In genomic region chr6:84583784-84584183, GRCh38 we compare ENCODE assay signal across 28 cellular contexts.
DNase-seq lines count a peak whose midpoint lies in the region; ATAC-seq and TF ChIP-seq lines count a peak whose summit lies in the region.
"Had no signal": no experiment of that assay in that cellular context is flagged by ENCODE, and none has a peak within 500 bp of the region (broad histone marks: within the 10 kb centered on the region; RNA-seq: fewer than 3 reads in every experiment).

No MANE protein-coding gene starts in this region.

- in situ Hi-C loops in astrocyte of the spinal cord (cut with HindIII; ENCODE audit: low sequenced_read_pairs), result no loop called here
- in situ Hi-C loops in ACHN (cut with HindIII; ENCODE audit: low pct_ligation_motif_present, low pct_unique_long_range_greater_than_20kb, low sequenced_read_pairs), result no loop called here

- no peak for ATAC-seq in GM18519 (IDR thresholded peaks at IDR 0.05; ENCODE audit: low FRiP score, unreplicated experiment)
- ATAC-seq: body of pancreas, esophagus mucosa, psoas muscle had no signal

- no peak overlapping the region for H3K4me3 Mint-ChIP-seq in activated naive CD4-positive, alpha-beta T cell treated with anti-CD3 and anti-CD28 coated beads for 36 hours
- H3K4me3 Mint-ChIP-seq: activated CD4-positive, alpha-beta memory T cell treated with anti-CD3 and anti-CD28 coated beads, Interleukin-2, amount 10 ng/mL, durations not matched to agents 7 days and 5 days; activated naive CD8-positive, alpha-beta T cell treated with anti-CD3 and anti-CD28 coated beads, Interleukin-2, amount 10 ng/mL, durations not matched to agents 7 days and 5 days; CD8-positive, alpha-beta memory T cell had no signal

- peak in 2 of 3 experiments; percentile 1 to 40 for DNase-seq in NCI-H1417 (lab: John Stamatoyannopoulos, UW)
- DNase-seq in NCI-H1417 treated with DMSO at 0.1 percent for 48 hours (lab: John Stamatoyannopoulos, UW), result no peak
- DNase-seq in astrocyte of the spinal cord (ENCODE audit: low read depth, low spot score), result peak; percentile 37
- DNase-seq in kidney epithelial cell (ENCODE audit: low read depth), result peak; percentile 79
- no peak for DNase-seq in T-helper 1 cell
- no peak for DNase-seq in activated naive CD4-positive, alpha-beta T cell treated with anti-CD3 and anti-CD28 coated beads for 36 hours
- DNase-seq in ACHN, result no peak
- DNase-seq: activated CD4-positive, alpha-beta memory T cell treated with anti-CD3 and anti-CD28 coated beads, Interleukin-2, amount 10 ng/mL, durations not matched to agents 7 days and 5 days; activated CD4-positive, CD25-positive, alpha-beta regulatory T cell treated with anti-CD3 and anti-CD28 coated beads, Interleukin-2, amount 50 U/mL, for 72 hours; activated effector memory CD4-positive, alpha-beta T cell treated with Interleukin-2 at 50 U/mL for 16 hours; activated naive CD8-positive, alpha-beta T cell treated with anti-CD3 and anti-CD28 coated beads, Interleukin-2, amount 10 ng/mL, durations not matched to agents 7 days and 5 days; AML-193; body of pancreas; CD8-positive, alpha-beta memory T cell; DMS153; effector memory CD4-positive, alpha-beta T cell; GF-D8; H7; Karpas-422; NCI-H2029 treated with DMSO at 0.1 percent for 48 hours; NCI-H226; NCI-H748 treated with DMSO at 0.1 percent for 48 hours; psoas muscle; SHP77 treated with DMSO at 0.1 percent for 48 hours; transverse colon had no signal

- intact Hi-C loops in activated naive CD4-positive, alpha-beta T cell treated with anti-CD3 and anti-CD28 coated beads for 36 hours (cut with micrococcal nuclease), result no loop called here

- peaks cover 4% of the 10 kb centered on the region for H3K4me1 Mint-ChIP-seq in activated naive CD4-positive, alpha-beta T cell treated with anti-CD3 and anti-CD28 coated beads for 36 hours (ENCODE audit: low read depth)

- no peak overlapping the region for H3K4me3 ChIP-seq in astrocyte of the spinal cord (ENCODE audit: low read depth, low read length)
- no peak overlapping the region for H3K4me3 ChIP-seq in kidney epithelial cell (ENCODE audit: low read depth, low read length)
- H3K4me3 ChIP-seq: body of pancreas, lung, psoas muscle, transverse colon had no signal

- no peak overlapping the region for H3K27ac Mint-ChIP-seq in activated naive CD4-positive, alpha-beta T cell treated with anti-CD3 and anti-CD28 coated beads for 36 hours
- H3K27ac Mint-ChIP-seq: activated CD4-positive, alpha-beta memory T cell treated with anti-CD3 and anti-CD28 coated beads, Interleukin-2, amount 10 ng/mL, durations not matched to agents 7 days and 5 days; activated naive CD8-positive, alpha-beta T cell treated with anti-CD3 and anti-CD28 coated beads, Interleukin-2, amount 10 ng/mL, durations not matched to agents 7 days and 5 days; CD8-positive, alpha-beta memory T cell had no signal

- peaks cover 4% of the 10 kb centered on the region for H3K9me3 Mint-ChIP-seq in activated naive CD4-positive, alpha-beta T cell treated with anti-CD3 and anti-CD28 coated beads for 36 hours
- H3K9me3 Mint-ChIP-seq: CD8-positive, alpha-beta memory T cell had no signal

- H3K27me3 ChIP-seq in kidney epithelial cell (ENCODE audit: control insufficient read depth, insufficient read depth, low read length), result no peaks in the 10 kb centered on the region
- H3K27me3 ChIP-seq: body of pancreas, transverse colon had no signal

- H3K36me3 Mint-ChIP-seq in activated naive CD4-positive, alpha-beta T cell treated with anti-CD3 and anti-CD28 coated beads for 36 hours (ENCODE audit: low read depth), result no peaks in the 10 kb centered on the region
- H3K36me3 Mint-ChIP-seq: CD8-positive, alpha-beta memory T cell had no signal

- no peaks in the 10 kb centered on the region for H3K27me3 Mint-ChIP-seq in activated naive CD4-positive, alpha-beta T cell treated with anti-CD3 and anti-CD28 coated beads for 36 hours (ENCODE audit: low read depth)
- H3K27me3 Mint-ChIP-seq: activated CD4-positive, alpha-beta memory T cell treated with anti-CD3 and anti-CD28 coated beads, Interleukin-2, amount 10 ng/mL, durations not matched to agents 7 days and 5 days; CD8-positive, alpha-beta memory T cell had no signal

- TF ChIP-seq CTCF in astrocyte of the spinal cord (IDR thresholded peaks at IDR 0.05; ENCODE audit: low read depth, low read length) (no peak), kidney epithelial cell (IDR thresholded peaks at IDR 0.05; ENCODE audit: insufficient read depth, low read length, poor library complexity, severe bottlenecking) (no peak)

- no peaks in the 10 kb centered on the region for H3K36me3 ChIP-seq in kidney epithelial cell (ENCODE audit: control insufficient read depth, insufficient read depth, low read length)
- H3K36me3 ChIP-seq: transverse colon had no signal

- CTCF ChIA-PET in activated naive CD4-positive, alpha-beta T cell treated with anti-CD3 and anti-CD28 coated beads for 36 hours (lab: Charles Lee), result no interaction called here

Comparison
In these comparisons a context has a peak if more than half of its experiments do, and no peak if none do; other contexts are left out.
1. DNase-seq: peak in NCI-H1417 (2 of 3), astrocyte of the spinal cord (single experiment) and kidney epithelial cell (single experiment); none in NCI-H1417 treated with DMSO at 0.1 percent for 48 hours (single experiment), T-helper 1 cell (0 of 5), activated naive CD4-positive, alpha-beta T cell treated with anti-CD3 and anti-CD28 coated beads for 36 hours (single experiment) and ACHN (single experiment).